In the genomic region with DNA sequence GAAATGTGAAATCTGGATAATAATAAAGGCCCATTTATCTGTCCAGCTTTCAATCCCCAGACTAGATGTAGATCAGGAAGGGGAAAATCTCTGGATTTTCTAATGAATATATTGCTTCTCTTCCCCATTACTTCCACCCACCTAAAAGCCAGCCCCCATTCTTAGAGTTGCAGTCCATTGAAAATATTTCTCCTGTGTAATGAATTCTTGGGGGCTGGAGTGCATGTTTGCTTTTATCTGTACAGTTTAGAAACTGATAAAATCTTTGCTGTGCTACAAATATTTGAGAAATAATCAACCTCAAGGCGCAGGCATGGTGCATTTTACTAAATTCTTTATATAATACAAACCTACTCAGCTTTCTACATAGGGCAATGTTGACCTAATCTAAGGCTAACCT, we compare ENCODE assay signal across 9 cellular contexts.
DNase-seq lines count a peak whose midpoint lies in the region; FAIRE-seq and TF ChIP-seq lines count a peak whose summit lies in the region.
"Had no signal": no experiment of that assay in that cellular context is flagged by ENCODE, and none has a peak within 500 bp of the region (broad histone marks: within the 10 kb centered on the region; RNA-seq: fewer than 3 reads in every experiment).

No MANE protein-coding gene starts in this region.

- intact Hi-C loops in mammary epithelial cell (cut with micrococcal nuclease): loop anchor here (5.0 kb wide), 1 partner anchor 300 kb away; no protein-coding TSS in a partner anchor

- DNase-seq in Jurkat, Clone E6-1 (ENCODE audit: low read depth, low spot score): no peak
- DNase-seq in mammary epithelial cell (no peak), HUDEP-2 (lab: John Stamatoyannopoulos, UW; ENCODE audit: unreplicated experiment in 76 of 76) (no peak), HuH-7.5 (ENCODE audit: low spot score) (no peak), small intestine (no peak), AML-193 (lab: John Stamatoyannopoulos, UW) (no peak)

- H3K36me3 Mint-ChIP-seq in nephron (ENCODE audit: low read depth): peaks cover 45% of the 10 kb centered on the region

- H3K36me3 ChIP-seq in mammary epithelial cell (ENCODE audit: insufficient read depth, low read length): peaks cover 3% of the 10 kb centered on the region
- peaks cover 3 to 11% of the 10 kb centered on the region in 2 donors for H3K36me3 ChIP-seq in small intestine (ENCODE audit: control insufficient read depth in 2 of 2, insufficient read depth in 2 of 2, low read length in 2 of 2)

- peaks cover 63% of the 10 kb centered on the region for H3K4me1 Mint-ChIP-seq in nephron

- peak overlapping the region; percentile 59 for H2AFZ ChIP-seq in mammary epithelial cell (ENCODE audit: low read depth, low read length)

- dilution Hi-C loops in mammary epithelial cell (cut with HindIII; ENCODE audit: low sequenced_read_pairs): loop anchor here (25.0 kb wide), 1 partner anchor 305 kb away; no protein-coding TSS in a partner anchor

- H3K9me3 Mint-ChIP-seq in nephron: no peaks in the 10 kb centered on the region

- H3K4me1 ChIP-seq in mammary epithelial cell (ENCODE audit: insufficient read depth, low read length) (peaks cover 42% of the 10 kb centered on the region), small intestine (ENCODE audit: control insufficient read depth in 2 of 2, insufficient read depth in 1 of 2, low read depth in 1 of 2, low read length in 1 of 2) (peaks cover 9 to 19% of the 10 kb centered on the region in 2 donors)

- H3K27me3 ChIP-seq in mammary epithelial cell (ENCODE audit: insufficient read depth, low read length): no peaks in the 10 kb centered on the region
- H3K27me3 ChIP-seq in small intestine (ENCODE audit: control insufficient read depth in 2 of 2, insufficient read depth in 2 of 2, low read length in 2 of 2): no peaks in the 10 kb centered on the region

- peaks cover 3% of the 10 kb centered on the region for H3K79me2 ChIP-seq in mammary epithelial cell (ENCODE audit: insufficient read depth, low read length)

- no peak for FAIRE-seq in small intestine (lab: Jason Lieb, UNC)
- FAIRE-seq: D721Med had no signal

- H3K27ac ChIP-seq in 22Rv1: peak overlapping the region; percentile 40
- H3K27ac ChIP-seq in mammary epithelial cell (ENCODE audit: insufficient read depth, low read depth, low read length): peak overlapping the region; percentile 98
- H3K27ac ChIP-seq in small intestine (ENCODE audit: low read depth in 1 of 2, low read length in 1 of 2): peak overlapping the region in 1 of 2 donors; percentile 78

- peak overlapping the region; percentile 79 for H3K4me2 ChIP-seq in mammary epithelial cell (ENCODE audit: insufficient read depth, low read depth, low read length)

- H3K4me3 Mint-ChIP-seq in nephron: peak overlapping the region in 1 of 3 experiments; percentile 9

- 0% methylated on average over 1 of the region's 1 CpG for WGBS in mammary epithelial cell (ENCODE audit: low coverage, missing lambda C conversion rate)
- 37 to 39% (median 38%) methylated on average over 1 of the region's 1 CpG for WGBS in small intestine, 3 donors

- peak overlapping the region; percentile 8; the same call in 1 of the 2 replicates for H3K4me3 ChIP-seq in Jurkat, Clone E6-1 (ENCODE audit: low read length)
- H3K4me3 ChIP-seq in mammary epithelial cell (replicated peaks in 1 of 3; ENCODE audit: insufficient read depth in 1 of 3, low read depth in 2 of 3, low read length in 3 of 3) (peak overlapping the region in 1 of 3 experiments; percentile 21), small intestine (ENCODE audit: low read depth in 1 of 2, low read length in 2 of 2) (no peak overlapping the region)

- peak overlapping the region; percentile 86 to 93 (median 92) for H3K27ac Mint-ChIP-seq in nephron

- no peaks in the 10 kb centered on the region for H4K20me1 ChIP-seq in mammary epithelial cell (ENCODE audit: insufficient read depth, low read length)

- H3K9me3 ChIP-seq in mammary epithelial cell (replicated peaks; ENCODE audit: insufficient read depth, low read length): no peaks in the 10 kb centered on the region
- no peaks in the 10 kb centered on the region for H3K9me3 ChIP-seq in small intestine (ENCODE audit: control insufficient read depth, low read depth)

- TF ChIP-seq CTCF in 22Rv1 (IDR thresholded peaks at IDR 0.05) (no peak), mammary epithelial cell (conservative IDR thresholded peaks at IDR 0.05 in 1 of 2, IDR thresholded peaks at IDR 0.05 in 1 of 2; ENCODE audit: extremely low read depth in 1 of 2, insufficient read depth in 1 of 2, low read depth in 1 of 2, low read length in 2 of 2) (no peak), nephron (IDR thresholded peaks at IDR 0.05; ENCODE audit: unreplicated experiment in 3 of 3) (no peak)

- CTCF ChIA-PET in mammary epithelial cell (lab: Charles Lee; ENCODE audit: low non-redundant PET): no interaction called here

- no peaks in the 10 kb centered on the region for H3K27me3 Mint-ChIP-seq in nephron (ENCODE audit: low read depth)

- H3K9ac ChIP-seq in mammary epithelial cell (ENCODE audit: insufficient read depth, low read length): peak overlapping the region; percentile 82

- no TSS peak for BruUV-seq in mammary epithelial cell (replicated peaks; lab: Mats Ljungman, UMichigan)

- in situ Hi-C loops in mammary epithelial cell (cut with MboI; ENCODE audit: low sequenced_read_pairs in 2 of 2): no loop called here
